24 cellular contexts compared by ENCODE assay signal in genomic region chr11:112237451-112237850, GRCh38. TPM values are rescaled to one million over a fixed set of nuclear protein-coding genes. Genes with fewer than 3 reads are reported as not detected.
DNase-seq lines count a peak whose midpoint lies in the region; ATAC-seq, FAIRE-seq and TF ChIP-seq lines count a peak whose summit lies in the region.
"Had no signal": no experiment of that assay in that cellular context is flagged by ENCODE, and none has a peak within 500 bp of the region (broad histone marks: within the 10 kb centered on the region; RNA-seq: fewer than 3 reads in every experiment).

No MANE protein-coding gene starts in this region.

- no peak for TF ChIP-seq RAD21 in HepG2 (CRISPR knock-in tag; IDR thresholded peaks at IDR 0.05)

- no peaks in the 10 kb centered on the region for H3K79me2 ChIP-seq in HepG2 (ENCODE audit: insufficient read depth, low read length)
- no peaks in the 10 kb centered on the region for H3K79me2 ChIP-seq in neural progenitor cell (ENCODE audit: low read depth)

- CTCF ChIA-PET in HepG2 (lab: Yijun Ruan, JAX; ENCODE audit: low intra/inter-chr PET ratio, low total read pairs): no interaction called here
- CTCF ChIA-PET in Panc1 (lab: Charles Lee): no interaction called here
- CTCF ChIA-PET in T-cell (lab: Charles Lee): no interaction called here

- no peak for FAIRE-seq in HepG2 (lab: Jason Lieb, UNC)
- FAIRE-seq: A204.1, GM12878 had no signal

- H3K9me3 ChIP-seq in HepG2 (ENCODE audit: low read length): no peaks in the 10 kb centered on the region
- no peaks in the 10 kb centered on the region for H3K9me3 ChIP-seq in right lobe of liver
- H3K9me3 ChIP-seq in Panc1 (ENCODE audit: control insufficient read depth, insufficient read depth, low read depth, low read length): no peaks in the 10 kb centered on the region
- H3K9me3 ChIP-seq in neural progenitor cell (ENCODE audit: low read depth): no peaks in the 10 kb centered on the region
- H3K9me3 ChIP-seq: BE2C, Caco-2 had no signal

- TF ChIP-seq POLR2A in HepG2 (IDR thresholded peaks at IDR 0.05; ENCODE audit: insufficient read depth in 1 of 2, low read depth in 2 of 2, low read length in 2 of 2) (no peak), right lobe of liver (IDR thresholded peaks at IDR 0.05) (no peak)

- H3K4me1 ChIP-seq in HepG2 (ENCODE audit: insufficient read depth, low read length) (peaks cover 22% of the 10 kb centered on the region), right lobe of liver (no peaks in the 10 kb centered on the region), Panc1 (ENCODE audit: control insufficient read depth, insufficient read depth, low read length) (peaks cover 3% of the 10 kb centered on the region), neural progenitor cell (no peaks in the 10 kb centered on the region)
- H3K4me1 ChIP-seq: BE2C; BLaER1 treated with 17β-estradiol and CSF1 and Interleukin-3, amounts not matched to agents 10 nM and 100 nM had no signal

- H2AFZ ChIP-seq in HepG2 (ENCODE audit: low read length): no peak overlapping the region
- H2AFZ ChIP-seq in neural progenitor cell (replicated peaks): no peak overlapping the region
- H2AFZ ChIP-seq: GM23338 had no signal

- H3K27ac Mint-ChIP-seq in neural progenitor cell (no peak overlapping the region), T-cell (no peak overlapping the region)
- H3K27ac Mint-ChIP-seq: CD4-positive, alpha-beta memory T cell; GM23338; H9 had no signal

- in situ Hi-C loops in HepG2 (cut with HindIII; ENCODE audit: extremely low pct_ligation_motif_present, low pct_unique_long_range_greater_than_20kb): no loop called here
- in situ Hi-C loops in Panc1 (cut with HindIII; ENCODE audit: low pct_unique_long_range_greater_than_20kb, low sequenced_read_pairs): no loop called here

- H3F3A ChIP-seq in neural progenitor cell (ENCODE audit: low read depth): no peaks in the 10 kb centered on the region

- H3K36me3 ChIP-seq in HepG2 (replicated peaks in 1 of 2; ENCODE audit: control insufficient read depth in 1 of 2, insufficient read depth in 2 of 2, low read length in 2 of 2): peaks cover 6 to 20% of the 10 kb centered on the region in 2 experiments; a peak in 4 of 5 replicates
- H3K36me3 ChIP-seq in right lobe of liver: peaks cover 10 to 59% (median 28%) of the 10 kb centered on the region in 4 donors
- peaks cover 17% of the 10 kb centered on the region for H3K36me3 ChIP-seq in Panc1 (ENCODE audit: control insufficient read depth, insufficient read depth, low read length)
- H3K36me3 ChIP-seq in neural progenitor cell: no peaks in the 10 kb centered on the region

- H3K36me3 Mint-ChIP-seq in neural progenitor cell: peaks cover 21% of the 10 kb centered on the region
- H3K36me3 Mint-ChIP-seq in T-cell: peaks cover 63% of the 10 kb centered on the region

- WGBS in HepG2 (ENCODE audit: low lambda C conversion rate): 94% methylated on average over 4 of the region's 4 CpGs
- WGBS in right lobe of liver (ENCODE audit: insufficient coverage, low coverage, low lambda C conversion rate, missing lambda C conversion rate): 92% methylated on average over 3 of the region's 4 CpGs

- no peak for ATAC-seq in HepG2
- ATAC-seq in right lobe of liver: no peak
- no peak for ATAC-seq in Panc1
- no peak for ATAC-seq in HG03520 (IDR thresholded peaks at IDR 0.05; ENCODE audit: unreplicated experiment)
- no peak for ATAC-seq in GM18520 (IDR thresholded peaks at IDR 0.05; ENCODE audit: unreplicated experiment)
- no peak for ATAC-seq in T-cell (replicated peaks in 1 of 4)
- ATAC-seq: GM12878, GM23338, HCT116 had no signal

- H3K4me1 Mint-ChIP-seq in neural progenitor cell: no peaks in the 10 kb centered on the region
- no peaks in the 10 kb centered on the region for H3K4me1 Mint-ChIP-seq in T-cell
- H3K4me1 Mint-ChIP-seq: CD4-positive, alpha-beta memory T cell; GM23338 had no signal

- H3K4me2 ChIP-seq in HepG2 (ENCODE audit: low read depth, low read length) (no peak overlapping the region), neural progenitor cell (no peak overlapping the region)
- H3K4me2 ChIP-seq: BLaER1 treated with 17β-estradiol and CSF1 and Interleukin-3, amounts not matched to agents 10 nM and 100 nM; GM23338 had no signal

- H3K9ac ChIP-seq in HepG2 (ENCODE audit: insufficient read depth, low read depth, low read length): no peak overlapping the region
- peak overlapping the region; percentile 20 for H3K9ac ChIP-seq in neural progenitor cell
- H3K9ac ChIP-seq: BLaER1 treated with 17β-estradiol and CSF1 and Interleukin-3, amounts not matched to agents 10 nM and 100 nM had no signal

- POLR2A ChIA-PET in HepG2 (lab: Yijun Ruan, JAX) (no interaction called here), Panc1 (lab: Charles Lee) (no interaction called here), T-cell (lab: Charles Lee) (interaction anchor here in 1 of 2 donors (0.6 kb wide), 1 partner anchor 49 kb away, joined by 3 read pairs; no protein-coding TSS in a partner anchor)

- no peak for TF ChIP-seq CTCF in HepG2 (CRISPR knock-in tag; IDR thresholded peaks at IDR 0.05)
- TF ChIP-seq CTCF in right lobe of liver (IDR thresholded peaks at IDR 0.05): no peak
- TF ChIP-seq CTCF in Panc1 (IDR thresholded peaks at IDR 0.05): no peak
- no peak for TF ChIP-seq CTCF in neural progenitor cell (IDR thresholded peaks at IDR 0.05)

- no peak for TF ChIP-seq EP300 in HepG2 (IDR thresholded peaks at IDR 0.05; ENCODE audit: low read depth in 2 of 2, low read length in 2 of 2)
- no peak for TF ChIP-seq EP300 in HepG2 (CRISPR knock-in tag; IDR thresholded peaks at IDR 0.05; ENCODE audit: borderline replicate concordance)

- intact Hi-C loops in HepG2 (cut with micrococcal nuclease; ENCODE audit: unreplicated experiment): no loop called here
- intact Hi-C loops in right lobe of liver (cut with DNase I): no loop called here
- intact Hi-C loops in Panc1 (cut with micrococcal nuclease; ENCODE audit: unreplicated experiment): no loop called here

- BruUV-seq in HepG2 (replicated peaks; lab: Mats Ljungman, UMichigan) (no TSS peak), Panc1 (replicated peaks; lab: Mats Ljungman, UMichigan) (no TSS peak)

- H4K20me1 ChIP-seq in HepG2 (ENCODE audit: insufficient read depth, low read length): no peaks in the 10 kb centered on the region
- no peaks in the 10 kb centered on the region for H4K20me1 ChIP-seq in neural progenitor cell (ENCODE audit: low read depth)

- H3K27me3 Mint-ChIP-seq in neural progenitor cell (ENCODE audit: insufficient read depth, low read depth) (peaks cover 1% of the 10 kb centered on the region), T-cell (no peaks in the 10 kb centered on the region)
- H3K27me3 Mint-ChIP-seq: CD4-positive, alpha-beta memory T cell had no signal

- H3K4me3 Mint-ChIP-seq in neural progenitor cell (no peak overlapping the region), T-cell (no peak overlapping the region)
- H3K4me3 Mint-ChIP-seq: CD4-positive, alpha-beta memory T cell; GM23338 had no signal

- H3K27me3 ChIP-seq in HepG2 (ENCODE audit: control insufficient read depth in 1 of 2, insufficient read depth in 2 of 2, low read length in 2 of 2) (no peaks in the 10 kb centered on the region), right lobe of liver (no peaks in the 10 kb centered on the region), Panc1 (ENCODE audit: control insufficient read depth, insufficient read depth, low read length) (no peaks in the 10 kb centered on the region), neural progenitor cell (no peaks in the 10 kb centered on the region)
- H3K27me3 ChIP-seq: BE2C; BLaER1 treated with 17β-estradiol and CSF1 and Interleukin-3, amounts not matched to agents 10 nM and 100 nM had no signal

- H3K4me3 ChIP-seq in HepG2 (replicated peaks in 1 of 3; ENCODE audit: insufficient read depth in 1 of 3, low read depth in 2 of 3, low read length in 3 of 3) (no peak overlapping the region), right lobe of liver (no peak overlapping the region), Panc1 (ENCODE audit: low read depth in 2 of 2, low read length in 2 of 2) (no peak overlapping the region), neural progenitor cell (no peak overlapping the region)
- H3K4me3 ChIP-seq: BLaER1 treated with 17β-estradiol and CSF1 and Interleukin-3, amounts not matched to agents 10 nM and 100 nM; GM12878; GM23338 had no signal

- H3K9me3 Mint-ChIP-seq in neural progenitor cell: no peaks in the 10 kb centered on the region
- no peaks in the 10 kb centered on the region for H3K9me3 Mint-ChIP-seq in T-cell
- H3K9me3 Mint-ChIP-seq: GM23338, H9 had no signal

- DNase-seq in HepG2 (ENCODE audit: low spot score) (no peak), right lobe of liver (no peak), Panc1 (ENCODE audit: low read depth, low spot score) (no peak), neural progenitor cell (ENCODE audit: low spot score) (no peak), C1 segment of cervical spinal cord (lab: John Stamatoyannopoulos, UW) (no peak), T-cell (no peak)
- DNase-seq: ACHN; AML-193; BE2C; Caco-2; CD4-positive, alpha-beta memory T cell; DMS153; EL; GDM1; H9 had no signal

- no peak overlapping the region for H3K27ac ChIP-seq in HepG2 (ENCODE audit: extremely low read length, insufficient read depth, low read length)
- no peak overlapping the region for H3K27ac ChIP-seq in right lobe of liver
- peak overlapping the region; percentile 44; the same call in 1 of the 2 replicates for H3K27ac ChIP-seq in Panc1 (ENCODE audit: low read length)
- no peak overlapping the region for H3K27ac ChIP-seq in neural progenitor cell
- H3K27ac ChIP-seq: 22Rv1; BLaER1 treated with 17β-estradiol and CSF1 and Interleukin-3, amounts not matched to agents 10 nM and 100 nM had no signal

RNA-seq across cellular contexts. Expression of gene PTS, which starts 11.2 kb away (rescaled TPM):
- total RNA-seq in HepG2 (2016; rRNA removed; fragmentation: Illumina TruSeq; extraction: Trizol) (46.8 and 49.3 TPM in 2 replicates), right lobe of liver (10 to 100 TPM; 37.8 to 66.9 (median 55.4) TPM), Panc1 (2021; ENCODE audit: unreplicated experiment) (64.2 TPM), neural progenitor cell (ENCODE audit: low replicate concordance) (44.8 and 108 TPM in 2 replicates), T-cell (10 to 100 TPM; 15.1 to 65.8 (median 21.0) TPM)
- total RNA-seq in HepG2 (2016; cell fraction: cytosol; rRNA removed; fragmentation: Illumina TruSeq; extraction: Trizol; ENCODE audit: low read depth): 40.2 and 43.5 TPM in 2 replicates
- total RNA-seq in HepG2 (2016; cell fraction: insoluble cytoplasmic fraction; rRNA removed; fragmentation: Illumina TruSeq; extraction: Trizol): 47.6 and 49.7 TPM in 2 replicates
- total RNA-seq in HepG2 (2016; cell fraction: membrane; rRNA removed; fragmentation: Illumina TruSeq; extraction: Trizol): 39.7 and 40.1 TPM in 2 replicates
- total RNA-seq in HepG2 (2016; cell fraction: nucleus; rRNA removed; fragmentation: Illumina TruSeq; extraction: Trizol): 38.8 and 43.2 TPM in 2 replicates
- 26.3 and 33.6 TPM in 2 replicates for polyA plus RNA-seq in HepG2 (2011; rRNA removed)
- 19.8 and 26.0 TPM in 2 replicates for polyA plus RNA-seq in HepG2 (2011; cell fraction: cytosol; rRNA removed)
- 23.5 and 45.8 TPM in 2 replicates for polyA plus RNA-seq in HepG2 (2011; cell fraction: nucleus; rRNA removed)
- polyA plus RNA-seq in HepG2 (2012): 32.7 and 36.0 TPM in 2 replicates
- 28.2 and 34.2 TPM in 2 replicates for polyA plus RNA-seq in HepG2 (2016; cell fraction: cytosol; fragmentation: Illumina TruSeq; extraction: Trizol; ENCODE audit: low read depth)
- 44.0 and 45.6 TPM in 2 replicates for polyA plus RNA-seq in HepG2 (2016; cell fraction: insoluble cytoplasmic fraction; fragmentation: Illumina TruSeq; extraction: Trizol; ENCODE audit: low read depth)
- polyA plus RNA-seq in HepG2 (2016; cell fraction: membrane; fragmentation: Illumina TruSeq; extraction: Trizol; ENCODE audit: low read depth): 32.0 and 33.3 TPM in 2 replicates
- polyA plus RNA-seq in HepG2 (2016; cell fraction: nucleus; fragmentation: Illumina TruSeq; extraction: Trizol; ENCODE audit: insufficient read depth, low read depth): 60.5 and 68.6 TPM in 2 replicates
- 6.7 and 7.7 TPM in 2 replicates for polyA minus RNA-seq in HepG2 (2011; rRNA and poly(A)+ RNA removed; ENCODE audit: low replicate concordance)
- polyA minus RNA-seq in HepG2 (2011; cell fraction: cytosol; rRNA and poly(A)+ RNA removed): 6.6 and 7.3 TPM in 2 replicates
- polyA minus RNA-seq in HepG2 (2011; cell fraction: nucleus; rRNA and poly(A)+ RNA removed): 62.4 and 70.9 TPM in 2 replicates
- 54.2 TPM for polyA plus RNA-seq in Panc1 (2012; ENCODE audit: insufficient read length)

RNA-seq across cellular contexts. Expression of gene PLET1, which starts 23.2 kb away (rescaled TPM):
- not detected in 2 replicates for total RNA-seq in HepG2 (2016; rRNA removed; fragmentation: Illumina TruSeq; extraction: Trizol)
- total RNA-seq in HepG2 (2016; cell fraction: cytosol; rRNA removed; fragmentation: Illumina TruSeq; extraction: Trizol; ENCODE audit: low read depth): not detected in 2 replicates
- not detected in 2 replicates for total RNA-seq in HepG2 (2016; cell fraction: insoluble cytoplasmic fraction; rRNA removed; fragmentation: Illumina TruSeq; extraction: Trizol)
- not detected in 2 replicates for total RNA-seq in HepG2 (2016; cell fraction: membrane; rRNA removed; fragmentation: Illumina TruSeq; extraction: Trizol)
- total RNA-seq in HepG2 (2016; cell fraction: nucleus; rRNA removed; fragmentation: Illumina TruSeq; extraction: Trizol): not detected in 2 replicates
- not detected in 2 replicates for polyA plus RNA-seq in HepG2 (2011; rRNA removed)
- polyA plus RNA-seq in HepG2 (2011; cell fraction: cytosol; rRNA removed): not detected in 2 replicates
- not detected in 2 replicates for polyA plus RNA-seq in HepG2 (2011; cell fraction: nucleus; rRNA removed)
- polyA plus RNA-seq in HepG2 (2012): not detected in 2 replicates
- polyA plus RNA-seq in HepG2 (2016; cell fraction: cytosol; fragmentation: Illumina TruSeq; extraction: Trizol; ENCODE audit: low read depth): not detected in 2 replicates
- polyA plus RNA-seq in HepG2 (2016; cell fraction: insoluble cytoplasmic fraction; fragmentation: Illumina TruSeq; extraction: Trizol; ENCODE audit: low read depth): not detected in 2 replicates
- polyA plus RNA-seq in HepG2 (2016; cell fraction: membrane; fragmentation: Illumina TruSeq; extraction: Trizol; ENCODE audit: low read depth): not detected in 2 replicates
- polyA plus RNA-seq in HepG2 (2016; cell fraction: nucleus; fragmentation: Illumina TruSeq; extraction: Trizol; ENCODE audit: insufficient read depth, low read depth): not detected in 2 replicates
- not detected in 2 replicates for polyA minus RNA-seq in HepG2 (2011; rRNA and poly(A)+ RNA removed; ENCODE audit: low replicate concordance)
- polyA minus RNA-seq in HepG2 (2011; cell fraction: cytosol; rRNA and poly(A)+ RNA removed): not detected in 2 replicates
- polyA minus RNA-seq in HepG2 (2011; cell fraction: nucleus; rRNA and poly(A)+ RNA removed): not detected in 2 replicates
- total RNA-seq in right lobe of liver: not detected
- not detected for total RNA-seq in Panc1 (2021; ENCODE audit: unreplicated experiment)
- not detected for polyA plus RNA-seq in Panc1 (2012; ENCODE audit: insufficient read length)
- not detected in 2 replicates for total RNA-seq in neural progenitor cell (ENCODE audit: low replicate concordance)
- not detected for total RNA-seq in T-cell
- total RNA-seq: Caco-2; CD4-positive, alpha-beta memory T cell; GM12878; GM23338; H4; H9 had no signal
- polyA plus RNA-seq: CD4-positive, alpha-beta memory T cell; GM12878; GM23338 had no signal
